23 cellular contexts compared by ENCODE assay signal in the genomic region with DNA sequence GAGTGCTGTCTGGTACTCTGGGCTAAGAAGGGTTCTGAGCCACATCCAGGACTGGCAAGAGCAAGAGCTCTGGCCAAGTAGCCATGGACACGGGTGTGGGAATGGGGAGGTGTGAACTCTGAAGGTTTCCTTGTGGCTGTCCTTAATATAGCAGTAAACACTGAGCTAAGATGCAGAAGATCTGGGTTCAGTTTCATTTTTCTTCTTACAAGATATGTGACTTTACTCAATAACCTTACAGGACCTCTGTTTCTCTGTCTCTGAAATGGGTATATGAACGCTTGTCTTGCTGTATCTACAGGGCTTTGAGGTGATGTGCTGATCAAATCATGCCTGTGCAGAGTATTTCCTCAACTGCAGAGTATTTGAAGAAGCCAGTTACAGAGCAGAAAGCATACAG.
DNase-seq lines count a peak whose midpoint lies in the region; ATAC-seq, FAIRE-seq and TF ChIP-seq lines count a peak whose summit lies in the region.
"Had no signal": no experiment of that assay in that cellular context is flagged by ENCODE, and none has a peak within 500 bp of the region (broad histone marks: within the 10 kb centered on the region; RNA-seq: fewer than 3 reads in every experiment).

No MANE protein-coding gene starts in this region.

- peaks cover 3% of the 10 kb centered on the region; the same call in 1 of the 2 replicates for H3K27me3 Mint-ChIP-seq in H9 (ENCODE audit: low read depth)
- H3K27me3 Mint-ChIP-seq: CD4-positive, alpha-beta T cell had no signal

- no peak overlapping the region for H3K9ac ChIP-seq in GM12878 (ENCODE audit: control insufficient read depth, insufficient read depth, low read length)
- no peak overlapping the region for H3K9ac ChIP-seq in H9 (ENCODE audit: extremely low read depth, insufficient read length, low read length)
- H3K9ac ChIP-seq: BLaER1 treated with 17β-estradiol and CSF1 and Interleukin-3, amounts not matched to agents 10 nM and 100 nM had no signal

- DNase-seq in GM12865 (ENCODE audit: low read depth) (peak; percentile 64), GM12878 (ENCODE audit: low read depth, low spot score) (no peak), H9 (no peak)
- DNase-seq in stimulated activated naive CD4-positive, alpha-beta T cell (lab: John Stamatoyannopoulos, UW): no peak
- DNase-seq: AML-193; Caco-2; Calu3; CD4-positive, alpha-beta T cell; CD8-positive, alpha-beta T cell; DMS79 treated with DMSO at 0.1 percent for 48 hours; GF-D8 had no signal

- H3K27ac ChIP-seq in GM12878 (ENCODE audit: control insufficient read depth, insufficient read depth): no peak overlapping the region
- no peak overlapping the region for H3K27ac ChIP-seq in H9 (ENCODE audit: insufficient read length, low read depth, low read length)
- H3K27ac ChIP-seq: 22Rv1; A549; BLaER1 treated with 17β-estradiol and CSF1 and Interleukin-3, amounts not matched to agents 10 nM and 100 nM; C4-2B had no signal

- RAD21 ChIA-PET in GM12878 (lab: Charles Lee; ENCODE audit: unreplicated experiment): interaction anchor here (0.6 to 7.6 kb wide), 12 partner anchors 12 to 90 kb away, joined by 3 to 45 read pairs (median 4); no protein-coding TSS in a partner anchor

- POLR2A ChIA-PET in GM12878 (lab: Charles Lee): interaction anchor here (0.9 to 2.2 kb wide), 6 partner anchors 11 to 53 kb away, joined by 3 to 8 read pairs (median 4); no protein-coding TSS in a partner anchor

- WGBS in GM12878 (ENCODE audit: insufficient coverage, insufficient replicate concordance, low lambda C conversion rate, missing lambda C conversion rate): 0% methylated on average over 2 of the region's 2 CpGs
- no CpG with 5 or more reads among the region's 2 CpGs for WGBS in H9 (ENCODE audit: extremely low coverage, insufficient read length, low lambda C conversion rate)

- no peak for TF ChIP-seq EP300 in GM12878 (IDR thresholded peaks at IDR 0.05; ENCODE audit: borderline replicate concordance in 1 of 2, control insufficient read depth in 1 of 2, low read depth in 2 of 2, low read length in 2 of 2)

- H3K4ac ChIP-seq in H9 (ENCODE audit: low read depth, low read length): no peak overlapping the region

- no peak for FAIRE-seq in GM12878 (lab: Jason Lieb, UNC)
- FAIRE-seq: A549, D721Med, G401.6, GM12891, GM18507, GM19239 had no signal

- intact Hi-C loops in GM12878 (cut with micrococcal nuclease; ENCODE audit: unreplicated experiment): no loop called here

- H3K9me3 ChIP-seq in GM12878 (replicated peaks; ENCODE audit: control insufficient read depth, insufficient read depth, low read length) (peaks cover 2% of the 10 kb centered on the region; the same call in 2 of the 3 replicates), H9 (ENCODE audit: control insufficient read depth, low read depth, low read length) (no peaks in the 10 kb centered on the region)
- H3K9me3 ChIP-seq: A549, Caco-2 had no signal

- no peak overlapping the region for H2BK20ac ChIP-seq in H9 (ENCODE audit: low read depth, low read length, poor library complexity, severe bottlenecking)

- no peak overlapping the region for H3K27ac Mint-ChIP-seq in H9
- H3K27ac Mint-ChIP-seq: B cell; CD4-positive, alpha-beta T cell; CD8-positive, alpha-beta T cell had no signal

- H4K91ac ChIP-seq in H9 (ENCODE audit: insufficient read length, low read depth, low read length): no peak overlapping the region

- H3K4me1 ChIP-seq in GM12878 (ENCODE audit: control insufficient read depth, insufficient read depth, low read length) (peaks cover 8% of the 10 kb centered on the region), H9 (ENCODE audit: insufficient read depth, low read length) (no peaks in the 10 kb centered on the region)
- H3K4me1 ChIP-seq: A549, Caco-2 had no signal

- H2AFZ ChIP-seq in GM12878 (ENCODE audit: control insufficient read depth, low read depth, low read length) (no peak overlapping the region), H9 (ENCODE audit: low read length) (no peak overlapping the region)

- H3K4me1 Mint-ChIP-seq in H9: no peaks in the 10 kb centered on the region
- H3K4me1 Mint-ChIP-seq: B cell had no signal

- in situ Hi-C loops in GM12878 (cut with MboI): no loop called here

- H3K4me3 ChIP-seq in GM12865 (ENCODE audit: low read depth, low read length): no peak overlapping the region
- H3K4me3 ChIP-seq in GM12878: no peak overlapping the region
- H3K4me3 ChIP-seq: A549; BLaER1 treated with 17β-estradiol and CSF1 and Interleukin-3, amounts not matched to agents 10 nM and 100 nM had no signal

- no peaks in the 10 kb centered on the region for H3K79me2 ChIP-seq in GM12878 (ENCODE audit: control insufficient read depth, insufficient read depth, low read length)
- no peaks in the 10 kb centered on the region for H3K79me2 ChIP-seq in H9 (ENCODE audit: insufficient read depth, low read length)

- peaks cover 0 to 2% (median 0%) of the 10 kb centered on the region in 3 experiments; a peak in 1 of 7 replicates for H3K36me3 Mint-ChIP-seq in H9 (ENCODE audit: insufficient read depth in 1 of 3, low read depth in 3 of 3)
- H3K36me3 Mint-ChIP-seq: CD8-positive, alpha-beta T cell had no signal

- H3K4me2 ChIP-seq in GM12878 (ENCODE audit: control insufficient read depth, insufficient read depth) (no peak overlapping the region), H9 (ENCODE audit: insufficient read depth, insufficient read length, low read length) (no peak overlapping the region)
- H3K4me2 ChIP-seq: A549; BLaER1 treated with 17β-estradiol and CSF1 and Interleukin-3, amounts not matched to agents 10 nM and 100 nM had no signal

- ATAC-seq in GM18867 (IDR thresholded peaks at IDR 0.05; ENCODE audit: unreplicated experiment) (peak; percentile 37), GM12878 (peak; percentile 19; the same call in 2 of the 3 replicates), GM21737 (IDR thresholded peaks at IDR 0.05; ENCODE audit: unreplicated experiment) (no peak)
- ATAC-seq: A549; CD8-positive, alpha-beta T cell had no signal

- H3K9me3 Mint-ChIP-seq in H9: peaks cover 5 to 7% of the 10 kb centered on the region in 2 experiments; a peak in 2 of 5 replicates
- H3K9me3 Mint-ChIP-seq: CD8-positive, alpha-beta T cell had no signal

- no peak overlapping the region for H2BK15ac ChIP-seq in H9 (ENCODE audit: low read depth, low read length)

- H3K27me3 ChIP-seq in GM12878 (replicated peaks in 1 of 2; ENCODE audit: control insufficient read depth in 2 of 2, insufficient read depth in 2 of 2, low read length in 1 of 2) (no peaks in the 10 kb centered on the region), H9 (ENCODE audit: insufficient read depth, low read length) (no peaks in the 10 kb centered on the region)
- H3K27me3 ChIP-seq: BLaER1 treated with 17β-estradiol and CSF1 and Interleukin-3, amounts not matched to agents 10 nM and 100 nM had no signal

- no peak overlapping the region for H3K4me3 Mint-ChIP-seq in H9
- H3K4me3 Mint-ChIP-seq: B cell; CD4-positive, alpha-beta T cell; CD8-positive, alpha-beta T cell had no signal

- SMC1A ChIA-PET in GM12878 (lab: Charles Lee; ENCODE audit: uncharacterized antibody, unreplicated experiment): interaction anchor here (1.0 to 8.7 kb wide), 16 partner anchors 11 to 124 kb away, joined by 3 to 133 read pairs (median 4); no protein-coding TSS in a partner anchor

- no peak overlapping the region for H3T11ph ChIP-seq in H9 (ENCODE audit: low read length)

- H3K14ac ChIP-seq in H9 (ENCODE audit: insufficient read depth, low read length): no peak overlapping the region

- H2AK5ac ChIP-seq in H9 (ENCODE audit: insufficient read length, low read length): no peak overlapping the region

- BruUV-seq in GM12878 (replicated peaks; lab: Mats Ljungman, UMichigan): no TSS peak

- TF ChIP-seq RAD21 in GM12878 (IDR thresholded peaks at IDR 0.05; ENCODE audit: insufficient read depth, low read depth, low read length): no peak

- H2BK12ac ChIP-seq in H9 (ENCODE audit: insufficient read length, low read depth, low read length): no peak overlapping the region

- no peak for TF ChIP-seq CTCF in GM12865 (IDR thresholded peaks at IDR 0.05; ENCODE audit: insufficient read depth, low read depth, low read length, missing control alignments)
- TF ChIP-seq CTCF in GM12878 (IDR thresholded peaks at IDR 0.05 in 2 of 3, conservative IDR thresholded peaks at IDR 0.05 in 1 of 3; ENCODE audit: control insufficient read depth in 2 of 3, extremely low read depth in 1 of 3, insufficient read depth in 1 of 3, low read depth in 3 of 3, low read length in 3 of 3): no peak
- TF ChIP-seq CTCF in H9 (conservative IDR thresholded peaks at IDR 0.05): no peak

- H4K5ac ChIP-seq in H9 (ENCODE audit: insufficient read length, low read depth, low read length): no peak overlapping the region

- H4K8ac ChIP-seq in H9 (replicated peaks; ENCODE audit: insufficient read length, low read depth, low read length): no peak overlapping the region

- no peak overlapping the region for H3K56ac ChIP-seq in H9 (ENCODE audit: insufficient read length, low read depth, low read length)

- H3K36me3 ChIP-seq in GM12878 (ENCODE audit: control insufficient read depth in 2 of 2, insufficient read depth in 2 of 2, low read length in 1 of 2): no peaks in the 10 kb centered on the region
- H3K36me3 ChIP-seq: BLaER1 treated with 17β-estradiol and CSF1 and Interleukin-3, amounts not matched to agents 10 nM and 100 nM had no signal

- no peaks in the 10 kb centered on the region for H3K23me2 ChIP-seq in H9 (ENCODE audit: insufficient read length, low read depth, low read length, poor library complexity, severe bottlenecking)

- H3K18ac ChIP-seq in H9 (ENCODE audit: insufficient read length, low read depth, low read length): no peak overlapping the region

- no peaks in the 10 kb centered on the region for H4K20me1 ChIP-seq in GM12878 (ENCODE audit: control insufficient read depth, insufficient read depth)
- no peaks in the 10 kb centered on the region for H4K20me1 ChIP-seq in H9 (ENCODE audit: control insufficient read depth, insufficient read depth, insufficient read length)
- H4K20me1 ChIP-seq: BLaER1 treated with 17β-estradiol and CSF1 and Interleukin-3, amounts not matched to agents 10 nM and 100 nM had no signal

- TF ChIP-seq POLR2A in GM12878 (IDR thresholded peaks at IDR 0.05; ENCODE audit: low read depth, low read length): no peak

- H3K79me1 ChIP-seq in H9 (ENCODE audit: insufficient read depth, low read depth, low read length, poor library complexity, severe bottlenecking): no peaks in the 10 kb centered on the region

- CTCF ChIA-PET in GM12878 (lab: Yijun Ruan, JAX): interaction anchor here (1.1 to 2.2 kb wide), 4 partner anchors 11 to 33 kb away, joined by 3 to 11 read pairs (median 4); no protein-coding TSS in a partner anchor

- H3K23ac ChIP-seq in H9 (ENCODE audit: insufficient read length, low read depth, low read length): no peak overlapping the region

- no peak overlapping the region for H2BK5ac ChIP-seq in H9 (ENCODE audit: insufficient read length, low read length)

- H2BK120ac ChIP-seq in H9 (ENCODE audit: low read depth, low read length, poor library complexity, severe bottlenecking): no peak overlapping the region

TF ChIP-seq in GM12878, 131 proteins besides CTCF, POLR2A, EP300 and RAD21:
- TF ChIP-seq TBL1XR1 (IDR thresholded peaks at IDR 0.05; ENCODE audit: low read depth, low read length) (no peak), ZNF217 (IDR thresholded peaks at IDR 0.05) (0 out of 2 replicates have a peak, but pooled peaks have one; percentile 31), ESRRA (IDR thresholded peaks at IDR 0.05; ENCODE audit: low read length) (peak; percentile 80; the same call in 1 of the 2 replicates)
